In genomic region chr15:77186518-77187095, GRCh38 we compare ENCODE assay signal across 8 cellular contexts.
A peak's percentile ranks its signal among the peaks of the same experiment; 100 is the strongest.
DNase-seq lines count a peak whose midpoint lies in the region; ATAC-seq and TF ChIP-seq lines count a peak whose summit lies in the region.

No MANE protein-coding gene starts in this region.

- WGBS in testis, 2 donors: 59 to 63% methylated on average over 4 of the region's 4 CpGs

- peaks cover 6% of the 10 kb centered on the region for H3K4me1 ChIP-seq in testis

- H3K36me3 ChIP-seq in testis (ENCODE audit: low read depth, missing control alignments): no peaks in the 10 kb centered on the region

- H3K9me3 Mint-ChIP-seq in immature natural killer cell: no peaks in the 10 kb centered on the region

- H3K9me3 ChIP-seq in testis: no peaks in the 10 kb centered on the region

- peaks cover 0 to 4% (median 0%) of the 10 kb centered on the region in 3 donors for H3K27me3 Mint-ChIP-seq in immature natural killer cell (ENCODE audit: low read depth in 3 of 3)

- H3K27ac ChIP-seq in testis: peak overlapping the region in 1 of 2 donors; percentile 74

- intact Hi-C loops in testis (cut with DNase I; ENCODE audit: low total_unique reads): no loop called here

- H3K27ac Mint-ChIP-seq in immature natural killer cell: peak overlapping the region in 5 of 6 donors; percentile 19 to 94 (median 88)

- no peaks in the 10 kb centered on the region for H3K27me3 ChIP-seq in testis

- TF ChIP-seq POLR2A in testis (IDR thresholded peaks at IDR 0.05): no peak

- ATAC-seq in HG03571 (IDR thresholded peaks at IDR 0.05; ENCODE audit: unreplicated experiment) (no peak), GM18502 (IDR thresholded peaks at IDR 0.05; ENCODE audit: poor library complexity, unreplicated experiment) (no peak), HG02870 (IDR thresholded peaks at IDR 0.05; ENCODE audit: unreplicated experiment) (no peak)

- H3K36me3 Mint-ChIP-seq in immature natural killer cell: no peaks in the 10 kb centered on the region

- DNase-seq in EL: peak; percentile 13
- DNase-seq in LHCN-M2 (ENCODE audit: low read depth): peak; percentile 31
- DNase-seq in amniotic epithelial cell (ENCODE audit: low read depth): peak; percentile 42
- DNase-seq in immature natural killer cell: peak; percentile 31 to 52 (median 51)
- DNase-seq in testis: no peak

- peak overlapping the region in 3 of 5 donors; percentile 6 to 26 (median 18) for H3K4me3 Mint-ChIP-seq in immature natural killer cell

- no peak overlapping the region for H3K4me3 ChIP-seq in testis

- peaks cover 70 to 86% of the 10 kb centered on the region in 2 donors for H3K4me1 Mint-ChIP-seq in immature natural killer cell

- TF ChIP-seq CTCF in testis (IDR thresholded peaks at IDR 0.05): peak; percentile 44 to 52 (median 51)
